ENCODE assay signal across 30 cellular contexts in genomic region chr1:46820560-46821060, GRCh38. TPM values are rescaled to one million over a fixed set of nuclear protein-coding genes. Genes with fewer than 3 reads are reported as not detected.
A peak's percentile ranks its signal among the peaks of the same experiment; 100 is the strongest.
DNase-seq lines count a peak whose midpoint lies in the region; ATAC-seq and TF ChIP-seq lines count a peak whose summit lies in the region.
"Had no signal": no experiment of that assay in that cellular context is flagged by ENCODE, and none has a peak within 500 bp of the region (broad histone marks: within the 10 kb centered on the region; RNA-seq: fewer than 3 reads in every experiment).

No MANE protein-coding gene starts in this region.

- H3K4me3 ChIP-seq in gastroesophageal sphincter (no peak overlapping the region), mucosa of descending colon (no peak overlapping the region)
- H3K4me3 ChIP-seq: BLaER1, coronary artery, esophagus squamous epithelium, ovary, thoracic aorta had no signal

- intact Hi-C loops in mucosa of descending colon (cut with DNase I, micrococcal nuclease), result no loop called here

- H3K9me3 ChIP-seq in gastroesophageal sphincter (peaks cover 0 to 5% (median 0%) of the 10 kb centered on the region in 3 donors), mucosa of descending colon (no peaks in the 10 kb centered on the region)
- H3K9me3 ChIP-seq: esophagus squamous epithelium, ovary, thoracic aorta had no signal

- H3K27ac Mint-ChIP-seq in natural killer cell treated with Interleukin-12 subunit alpha and Interleukin-12 subunit beta and Interleukin-15 and Interleukin-18, amount 100 ng/mL, for 72 hours, result no peak overlapping the region
- H3K27ac Mint-ChIP-seq: activated naive CD4-positive, alpha-beta T cell treated with anti-CD3 and anti-CD28 coated beads for 36 hours; effector memory CD8-positive, alpha-beta T cell; naive B cell had no signal

- WGBS in gastroesophageal sphincter (ENCODE audit: low coverage in 1 of 2), 2 donors, result 50 to 53% methylated on average over 1 to 3 of the region's 5 CpGs

- H3K27me3 Mint-ChIP-seq in natural killer cell treated with Interleukin-12 subunit alpha and Interleukin-12 subunit beta and Interleukin-15 and Interleukin-18, amount 100 ng/mL, for 72 hours, result peaks cover 5 to 8% of the 10 kb centered on the region in 2 donors

- peak; percentile 98 for DNase-seq in DMS53 treated with DMSO at 0.1 percent for 48 hours (lab: John Stamatoyannopoulos, UW; ENCODE audit: unreplicated experiment)
- peak; percentile 99 for DNase-seq in NCI-H2029 (lab: John Stamatoyannopoulos, UW)
- DNase-seq in natural killer cell treated with Interleukin-12 subunit alpha and Interleukin-12 subunit beta and Interleukin-15 and Interleukin-18, amount 100 ng/mL, for 72 hours (ENCODE audit: low spot score), result no peak
- no peak for DNase-seq in mucosa of descending colon
- DNase-seq in DMS 273 (lab: John Stamatoyannopoulos, UW; ENCODE audit: unreplicated experiment), result no peak
- no peak for DNase-seq in Kasumi-1 (lab: John Stamatoyannopoulos, UW)
- DNase-seq: ACHN; activated CD4-positive, alpha-beta T cell treated with anti-CD3 and anti-CD28 coated beads, Interleukin-2, amount 50 U/mL, for 1 hour; activated naive CD4-positive, alpha-beta T cell treated with anti-CD3 and anti-CD28 coated beads for 36 hours; Calu3; effector memory CD8-positive, alpha-beta T cell; esophagus squamous epithelium; kidney glomerular epithelial cell; mesendoderm; naive B cell; NCI-H1436 treated with DMSO at 0.1 percent for 48 hours; NCI-H2171 treated with DMSO at 0.1 percent for 48 hours; NCI-H748 treated with DMSO at 0.1 percent for 48 hours; ovary; right cardiac atrium; stimulated activated CD4-positive, alpha-beta T cell treated with anti-CD3 and anti-CD28 coated beads, Interleukin-12 subunit alpha, Interleukin-12 subunit beta, amount 100 ng/mL, for 4 hours; stimulated activated CD4-positive, alpha-beta T cell treated with anti-CD3 and anti-CD28 coated beads, Interleukin-4, amount 100 ng/mL, for 4 hours; stimulated activated naive CD4-positive, alpha-beta T cell; WERI-Rb-1 had no signal

- TF ChIP-seq CTCF in gastroesophageal sphincter (IDR thresholded peaks at IDR 0.05) (no peak), mucosa of descending colon (IDR thresholded peaks at IDR 0.05) (no peak)

- H3K36me3 ChIP-seq in gastroesophageal sphincter (peaks cover 0 to 3% of the 10 kb centered on the region in 2 donors), mucosa of descending colon (ENCODE audit: low read depth) (no peaks in the 10 kb centered on the region)
- H3K36me3 ChIP-seq: BLaER1, ovary, thoracic aorta, WERI-Rb-1 had no signal

- H3K9me3 Mint-ChIP-seq in natural killer cell treated with Interleukin-12 subunit alpha and Interleukin-12 subunit beta and Interleukin-15 and Interleukin-18, amount 100 ng/mL, for 72 hours, result peaks cover 2% of the 10 kb centered on the region
- H3K9me3 Mint-ChIP-seq: activated naive CD4-positive, alpha-beta T cell treated with anti-CD3 and anti-CD28 coated beads for 36 hours; effector memory CD8-positive, alpha-beta T cell had no signal

- H3K4me1 ChIP-seq in gastroesophageal sphincter (no peaks in the 10 kb centered on the region), mucosa of descending colon (ENCODE audit: low read depth) (no peaks in the 10 kb centered on the region)

- peak overlapping the region in 1 of 4 donors; percentile 38 for H3K27ac ChIP-seq in gastroesophageal sphincter
- H3K27ac ChIP-seq: BLaER1, esophagus squamous epithelium, ovary, thoracic aorta, WERI-Rb-1 had no signal

- ATAC-seq in gastroesophageal sphincter (peak; percentile 22), mucosa of descending colon (no peak), SK-N-SH treated with all-trans-retinoic acid at 6 μM for 48 hours (no peak)
- peak; percentile 71 for ATAC-seq in natural killer cell treated with Interleukin-12 subunit alpha and Interleukin-12 subunit beta and Interleukin-15 and Interleukin-18, amount 100 ng/mL, for 72 hours
- ATAC-seq: effector memory CD8-positive, alpha-beta T cell had no signal

- no peak overlapping the region for H3K4me3 Mint-ChIP-seq in natural killer cell treated with Interleukin-12 subunit alpha and Interleukin-12 subunit beta and Interleukin-15 and Interleukin-18, amount 100 ng/mL, for 72 hours
- H3K4me3 Mint-ChIP-seq: activated naive CD4-positive, alpha-beta T cell treated with anti-CD3 and anti-CD28 coated beads for 36 hours; effector memory CD8-positive, alpha-beta T cell had no signal

- H3K4me1 Mint-ChIP-seq in natural killer cell treated with Interleukin-12 subunit alpha and Interleukin-12 subunit beta and Interleukin-15 and Interleukin-18, amount 100 ng/mL, for 72 hours (ENCODE audit: low read depth in 2 of 2), result peaks cover 0 to 10% of the 10 kb centered on the region in 2 donors
- H3K4me1 Mint-ChIP-seq: naive B cell had no signal

- H3K27me3 ChIP-seq in gastroesophageal sphincter, result no peaks in the 10 kb centered on the region
- H3K27me3 ChIP-seq: BLaER1, esophagus squamous epithelium, ovary had no signal

- TF ChIP-seq EP300 in gastroesophageal sphincter (IDR thresholded peaks at IDR 0.05), result no peak

- no peak for TF ChIP-seq POLR2A in gastroesophageal sphincter (IDR thresholded peaks at IDR 0.05)

- no peaks in the 10 kb centered on the region for H3K36me3 Mint-ChIP-seq in natural killer cell treated with Interleukin-12 subunit alpha and Interleukin-12 subunit beta and Interleukin-15 and Interleukin-18, amount 100 ng/mL, for 72 hours
- H3K36me3 Mint-ChIP-seq: naive B cell had no signal

TF ChIP-seq in SK-N-SH treated with all-trans-retinoic acid at 6 μM for 48 hours, 23 proteins besides CTCF, POLR2A, EP300 and RAD21:
- TF ChIP-seq PATZ1 (CRISPR knock-in tag; IDR thresholded peaks at IDR 0.05; ENCODE audit: borderline replicate concordance) (no peak), SNAI2 (CRISPR knock-in tag; IDR thresholded peaks at IDR 0.05) (no peak), TOX (CRISPR knock-in tag; IDR thresholded peaks at IDR 0.05; ENCODE audit: borderline replicate concordance) (no peak), ARNTL (CRISPR knock-in tag; IDR thresholded peaks at IDR 0.05; ENCODE audit: borderline replicate concordance, low read depth) (no peak), ZFP3 (CRISPR knock-in tag; IDR thresholded peaks at IDR 0.05) (no peak), GLIS3 (CRISPR knock-in tag; IDR thresholded peaks at IDR 0.05) (no peak), BACH2 (CRISPR knock-in tag; IDR thresholded peaks at IDR 0.05; ENCODE audit: borderline replicate concordance) (no peak), ZNF565 (CRISPR knock-in tag; conservative IDR thresholded peaks at IDR 0.05; ENCODE audit: low read depth) (no peak), RARB (CRISPR knock-in tag; IDR thresholded peaks at IDR 0.05) (no peak), CREB5 (CRISPR knock-in tag; IDR thresholded peaks at IDR 0.05; ENCODE audit: low read depth) (no peak), ZFP30 (CRISPR knock-in tag; IDR thresholded peaks at IDR 0.05) (no peak), PPARA (CRISPR knock-in tag; IDR thresholded peaks at IDR 0.05; ENCODE audit: borderline replicate concordance) (no peak), CSRNP3 (CRISPR knock-in tag; IDR thresholded peaks at IDR 0.05) (no peak), ZC3H10 (CRISPR knock-in tag; IDR thresholded peaks at IDR 0.05) (no peak), TCF4 (CRISPR knock-in tag; IDR thresholded peaks at IDR 0.05; ENCODE audit: borderline replicate concordance) (no peak)
TF ChIP-seq in SK-N-SH treated with all-trans-retinoic acid at 6 μM for 48 hours: peak in this region for 0.

RNA-seq across cellular contexts. Expression of gene CYP4B1, which starts 21.8 kb away (rescaled TPM):
- total RNA-seq in gastroesophageal sphincter (100 to 1,000 TPM in 1 of 4 donors, 10 to 100 TPM in 3; 42.5 to 184 (median 77.6) TPM), mucosa of descending colon (10 to 100 TPM in 1 of 3 donors, 1 to 10 TPM in 1, under 1 TPM in 1; 0.98 to 11.0 (median 5.5) TPM)
- not detected for total RNA-seq in natural killer cell treated with Interleukin-12 subunit alpha and Interleukin-12 subunit beta and Interleukin-15 and Interleukin-18, amount 100 ng/mL, for 72 hours
- total RNA-seq: activated naive CD4-positive, alpha-beta T cell treated with anti-CD3 and anti-CD28 coated beads for 36 hours; M059J had no signal

Comparison
In these comparisons a context has a peak if more than half of its experiments do, and no peak if none do; other contexts are left out.
1. DNase-seq: peak in DMS53 treated with DMSO at 0.1 percent for 48 hours (single experiment) and NCI-H2029 (single experiment); none in natural killer cell treated with Interleukin-12 subunit alpha and Interleukin-12 subunit beta and Interleukin-15 and Interleukin-18, amount 100 ng/mL, for 72 hours (single experiment), mucosa of descending colon (0 of 3), DMS 273 (single experiment) and Kasumi-1 (0 of 2).
2. ATAC-seq: peak in gastroesophageal sphincter (single experiment) and natural killer cell treated with Interleukin-12 subunit alpha and Interleukin-12 subunit beta and Interleukin-15 and Interleukin-18, amount 100 ng/mL, for 72 hours (2 of 2); none in mucosa of descending colon (single experiment) and SK-N-SH treated with all-trans-retinoic acid at 6 μM for 48 hours (single experiment).